ENCODE assay signal across 21 cellular contexts in the genomic region with DNA sequence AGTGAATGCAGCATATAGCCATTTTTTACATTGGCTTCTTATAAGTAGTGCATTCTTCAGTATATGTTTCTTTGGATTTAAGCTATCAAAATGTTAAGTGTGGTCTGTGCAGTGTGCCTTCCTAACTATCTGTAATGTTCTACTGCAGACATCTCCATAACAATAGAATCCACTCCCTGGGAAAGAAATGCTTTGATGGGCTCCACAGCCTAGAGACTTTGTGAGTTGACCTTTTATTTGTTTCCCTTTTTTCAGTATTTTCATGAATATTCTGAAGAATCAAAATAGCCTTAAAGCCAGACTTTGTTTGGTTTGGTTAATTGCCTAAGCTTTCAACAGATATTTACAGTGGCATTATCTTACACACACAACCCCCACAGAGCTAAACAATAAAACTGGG.
"Had no signal": no experiment of that assay in that cellular context is flagged by ENCODE, and none has a peak within 500 bp of the region (broad histone marks: within the 10 kb centered on the region; RNA-seq: fewer than 3 reads in every experiment).

No MANE protein-coding gene starts in this region.

- DNase-seq: activated CD4-positive, alpha-beta T cell treated with anti-CD3 and anti-CD28 coated beads, Interleukin-2, amount 50 U/mL, for 4 hours; activated gamma-delta T cell; activated T-cell treated with anti-CD3 and anti-CD28 coated beads, Interleukin-2, amount 50 U/mL, for 72 hours; dermis blood vessel endothelial cell; effector memory CD4-positive, alpha-beta T cell; esophagus squamous epithelium; heart right ventricle; immature natural killer cell; natural killer cell; spleen; stimulated activated CD4-positive, alpha-beta T cell treated with anti-CD3 and anti-CD28 coated beads, Interleukin-4, amount 100 ng/mL, for 4 hours; T-helper 2 cell; testis; upper lobe of left lung; WERI-Rb-1 had no signal

- H3K27me3 ChIP-seq: adrenal gland, neutrophil, spleen, testis, upper lobe of left lung had no signal

- H3K27ac Mint-ChIP-seq: activated naive CD4-positive, alpha-beta T cell treated with anti-CD3 and anti-CD28 coated beads, Interleukin-2, amount 50 U/mL, for 24 hours; activated T-cell treated with anti-CD3 and anti-CD28 coated beads, Interleukin-2, amount 50 U/mL, for 72 hours; immature natural killer cell; natural killer cell; stimulated activated memory B cell treated with anti-CD40 and anti-IgM and Interleukin-4, amounts not matched to agents 10 μg/mL and 1 μg/mL and 100 μg/mL, for 72 hours had no signal

- H3K4me3 ChIP-seq: adrenal gland, esophagus squamous epithelium, heart right ventricle, spleen, testis, upper lobe of left lung had no signal

- H3K4me1 ChIP-seq: adrenal gland, esophagus squamous epithelium, heart right ventricle, parathyroid adenoma, spleen, upper lobe of left lung had no signal

- ATAC-seq: activated T-cell treated with anti-CD3 and anti-CD28 coated beads, Interleukin-2, amount 50 U/mL, for 72 hours; heart right ventricle; natural killer cell; sciatic nerve; stimulated activated memory B cell treated with anti-CD40 and anti-IgM and Interleukin-4, amounts not matched to agents 10 μg/mL and 1 μg/mL and 100 μg/mL, for 72 hours had no signal

- H3K36me3 ChIP-seq: adrenal gland, esophagus squamous epithelium, heart right ventricle, neutrophil, spleen, upper lobe of left lung had no signal

- H3K9ac ChIP-seq: parathyroid adenoma had no signal

- H3K9me3 ChIP-seq: adrenal gland, esophagus squamous epithelium, heart right ventricle, neutrophil, spleen, testis, upper lobe of left lung had no signal

- H2AFZ ChIP-seq: parathyroid adenoma had no signal

- H3K36me3 Mint-ChIP-seq: activated naive CD4-positive, alpha-beta T cell treated with anti-CD3 and anti-CD28 coated beads, Interleukin-2, amount 50 U/mL, for 24 hours; immature natural killer cell; natural killer cell; stimulated activated memory B cell treated with anti-CD40 and anti-IgM and Interleukin-4, amounts not matched to agents 10 μg/mL and 1 μg/mL and 100 μg/mL, for 72 hours had no signal

- H3K4me3 Mint-ChIP-seq: activated naive CD4-positive, alpha-beta T cell treated with anti-CD3 and anti-CD28 coated beads, Interleukin-2, amount 50 U/mL, for 24 hours; activated T-cell treated with anti-CD3 and anti-CD28 coated beads, Interleukin-2, amount 50 U/mL, for 72 hours; immature natural killer cell; natural killer cell; stimulated activated memory B cell treated with anti-CD40 and anti-IgM and Interleukin-4, amounts not matched to agents 10 μg/mL and 1 μg/mL and 100 μg/mL, for 72 hours had no signal

- H3K27ac ChIP-seq: adrenal gland, esophagus squamous epithelium, heart right ventricle, neutrophil, parathyroid adenoma, spleen, testis, upper lobe of left lung, WERI-Rb-1 had no signal

- H3K4me1 Mint-ChIP-seq: activated naive CD4-positive, alpha-beta T cell treated with anti-CD3 and anti-CD28 coated beads, Interleukin-2, amount 50 U/mL, for 24 hours; immature natural killer cell; natural killer cell had no signal

- H3K9me3 Mint-ChIP-seq: activated naive CD4-positive, alpha-beta T cell treated with anti-CD3 and anti-CD28 coated beads, Interleukin-2, amount 50 U/mL, for 24 hours; activated T-cell treated with anti-CD3 and anti-CD28 coated beads, Interleukin-2, amount 50 U/mL, for 72 hours; immature natural killer cell; natural killer cell; stimulated activated memory B cell treated with anti-CD40 and anti-IgM and Interleukin-4, amounts not matched to agents 10 μg/mL and 1 μg/mL and 100 μg/mL, for 72 hours had no signal

- H3K27me3 Mint-ChIP-seq: activated naive CD4-positive, alpha-beta T cell treated with anti-CD3 and anti-CD28 coated beads, Interleukin-2, amount 50 U/mL, for 24 hours; stimulated activated memory B cell treated with anti-CD40 and anti-IgM and Interleukin-4, amounts not matched to agents 10 μg/mL and 1 μg/mL and 100 μg/mL, for 72 hours had no signal
